ENCODE assay signal across 1 cellular context in genomic region chr1:178529364-178530036, GRCh38.
TF ChIP-seq lines count a peak whose summit lies in the region.

No MANE protein-coding gene starts in this region.

TF ChIP-seq in IMR-90, 13 proteins besides CTCF, POLR2A, EP300 and RAD21:
- TF ChIP-seq CEBPB (IDR thresholded peaks at IDR 0.05; ENCODE audit: low read depth, low read length) (no peak), FOS (IDR thresholded peaks at IDR 0.05; ENCODE audit: low read depth, low read length) (no peak), MAZ (IDR thresholded peaks at IDR 0.05; ENCODE audit: borderline replicate concordance, low read depth, low read length) (no peak), SMC3 (IDR thresholded peaks at IDR 0.05; ENCODE audit: low read depth, low read length) (no peak), RFX5 (IDR thresholded peaks at IDR 0.05; ENCODE audit: low read depth, low read length) (no peak), NFE2L2 (IDR thresholded peaks at IDR 0.05; ENCODE audit: low read depth, low read length) (no peak), CHD1 (IDR thresholded peaks at IDR 0.05; ENCODE audit: low read depth, low read length) (no peak), MAFK (IDR thresholded peaks at IDR 0.05; ENCODE audit: low read depth, low read length) (no peak), BHLHE40 (IDR thresholded peaks at IDR 0.05; ENCODE audit: low read depth, low read length) (no peak), RCOR1 (IDR thresholded peaks at IDR 0.05; ENCODE audit: insufficient replicate concordance, low read length) (no peak), USF2 (IDR thresholded peaks at IDR 0.05; ENCODE audit: low read depth, low read length) (no peak), MXI1 (IDR thresholded peaks at IDR 0.05; ENCODE audit: borderline replicate concordance, low read depth, low read length) (no peak)
- TF ChIP-seq, protein P1, sequence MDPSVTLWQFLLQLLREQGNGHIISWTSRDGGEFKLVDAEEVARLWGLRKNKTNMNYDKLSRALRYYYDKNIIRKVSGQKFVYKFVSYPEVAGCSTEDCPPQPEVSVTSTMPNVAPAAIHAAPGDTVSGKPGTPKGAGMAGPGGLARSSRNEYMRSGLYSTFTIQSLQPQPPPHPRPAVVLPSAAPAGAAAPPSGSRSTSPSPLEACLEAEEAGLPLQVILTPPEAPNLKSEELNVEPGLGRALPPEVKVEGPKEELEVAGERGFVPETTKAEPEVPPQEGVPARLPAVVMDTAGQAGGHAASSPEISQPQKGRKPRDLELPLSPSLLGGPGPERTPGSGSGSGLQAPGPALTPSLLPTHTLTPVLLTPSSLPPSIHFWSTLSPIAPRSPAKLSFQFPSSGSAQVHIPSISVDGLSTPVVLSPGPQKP (IDR thresholded peaks at IDR 0.05; ENCODE audit: borderline replicate concordance, low read depth, low read length) = no peak
